Comparison of ENCODE assay signal across 1 cellular context in genomic region chr1:25447547-25447946, GRCh38.
TF ChIP-seq lines count a peak whose summit lies in the region.

No MANE protein-coding gene starts in this region.

TF ChIP-seq in GM12878, 131 proteins besides CTCF, POLR2A, EP300 and RAD21 (continued from another document and continues in another):
- TF ChIP-seq SUPT20H (IDR thresholded peaks at IDR 0.05; ENCODE audit: borderline replicate concordance, control insufficient read depth, low read depth, low read length) (no peak), SPI1 (IDR thresholded peaks at IDR 0.05; ENCODE audit: borderline replicate concordance, insufficient read depth, low read depth, low read length) (no peak), CEBPB (IDR thresholded peaks at IDR 0.05; ENCODE audit: borderline replicate concordance in 1 of 2, low read depth in 2 of 2, low read length in 2 of 2) (no peak), NKRF (conservative IDR thresholded peaks at IDR 0.05) (no peak), NFXL1 (IDR thresholded peaks at IDR 0.05; ENCODE audit: borderline replicate concordance) (no peak), ZNF687 (IDR thresholded peaks at IDR 0.05) (0 out of 2 replicates have a peak, but pooled peaks have one; percentile 56), NFIC (IDR thresholded peaks at IDR 0.05; ENCODE audit: low read depth, low read length) (peak; percentile 91), STAT3 (IDR thresholded peaks at IDR 0.05; ENCODE audit: low read depth, low read length) (peak; percentile 70; the same call in 1 of the 2 replicates), CREM (IDR thresholded peaks at IDR 0.05; ENCODE audit: low read depth) (peak; percentile 62; the same call in 1 of the 2 replicates), SMAD5 (IDR thresholded peaks at IDR 0.05; ENCODE audit: low read depth) (no peak), IRF4 (IDR thresholded peaks at IDR 0.05; ENCODE audit: low read depth, low read length) (no peak), SMAD1 (IDR thresholded peaks at IDR 0.05; ENCODE audit: low read depth, partially characterized antibody) (no peak), IKZF1 (conservative IDR thresholded peaks at IDR 0.05) (peak; percentile 90), NR2C2 (IDR thresholded peaks at IDR 0.05; ENCODE audit: borderline replicate concordance, control insufficient read depth, insufficient read length, low read depth) (no peak), TCF3 (IDR thresholded peaks at IDR 0.05; ENCODE audit: borderline replicate concordance, insufficient read depth, low read depth, low read length) (no peak), BMI1 (IDR thresholded peaks at IDR 0.05; ENCODE audit: borderline replicate concordance) (0 out of 2 replicates have a peak, but pooled peaks have one; percentile 67), SIN3A (IDR thresholded peaks at IDR 0.05; ENCODE audit: low read depth, low read length) (no peak), SREBF2 (IDR thresholded peaks at IDR 0.05; ENCODE audit: low read length) (no peak), NBN (IDR thresholded peaks at IDR 0.05) (peak; percentile 81), ZNF217 (IDR thresholded peaks at IDR 0.05) (peak; percentile 75), PML (IDR thresholded peaks at IDR 0.05; ENCODE audit: low read length) (peak; percentile 73), ZBTB33 (IDR thresholded peaks at IDR 0.05) (no peak), YBX1 (IDR thresholded peaks at IDR 0.05) (no peak), NR2C1 (IDR thresholded peaks at IDR 0.05) (no peak), EED (IDR thresholded peaks at IDR 0.05; ENCODE audit: low read depth) (peak; percentile 72), TCF7 (IDR thresholded peaks at IDR 0.05; ENCODE audit: borderline replicate concordance) (peak; percentile 75; the same call in 1 of the 2 replicates), LARP7 (IDR thresholded peaks at IDR 0.05) (no peak)
- TF ChIP-seq, protein P1, sequence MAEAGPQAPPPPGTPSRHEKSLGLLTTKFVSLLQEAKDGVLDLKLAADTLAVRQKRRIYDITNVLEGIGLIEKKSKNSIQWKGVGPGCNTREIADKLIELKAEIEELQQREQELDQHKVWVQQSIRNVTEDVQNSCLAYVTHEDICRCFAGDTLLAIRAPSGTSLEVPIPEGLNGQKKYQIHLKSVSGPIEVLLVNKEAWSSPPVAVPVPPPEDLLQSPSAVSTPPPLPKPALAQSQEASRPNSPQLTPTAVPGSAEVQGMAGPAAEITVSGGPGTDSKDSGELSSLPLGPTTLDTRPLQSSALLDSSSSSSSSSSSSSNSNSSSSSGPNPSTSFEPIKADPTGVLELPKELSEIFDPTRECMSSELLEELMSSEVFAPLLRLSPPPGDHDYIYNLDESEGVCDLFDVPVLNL (IDR thresholded peaks at IDR 0.05; ENCODE audit: low read depth, low read length), result no peak
- TF ChIP-seq, protein P2, sequence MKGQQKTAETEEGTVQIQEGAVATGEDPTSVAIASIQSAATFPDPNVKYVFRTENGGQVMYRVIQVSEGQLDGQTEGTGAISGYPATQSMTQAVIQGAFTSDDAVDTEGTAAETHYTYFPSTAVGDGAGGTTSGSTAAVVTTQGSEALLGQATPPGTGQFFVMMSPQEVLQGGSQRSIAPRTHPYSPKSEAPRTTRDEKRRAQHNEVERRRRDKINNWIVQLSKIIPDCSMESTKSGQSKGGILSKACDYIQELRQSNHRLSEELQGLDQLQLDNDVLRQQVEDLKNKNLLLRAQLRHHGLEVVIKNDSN (IDR thresholded peaks at IDR 0.05; ENCODE audit: borderline replicate concordance, extremely low read length, insufficient read depth, low read depth, low read length), result no peak
- TF ChIP-seq, protein P3, sequence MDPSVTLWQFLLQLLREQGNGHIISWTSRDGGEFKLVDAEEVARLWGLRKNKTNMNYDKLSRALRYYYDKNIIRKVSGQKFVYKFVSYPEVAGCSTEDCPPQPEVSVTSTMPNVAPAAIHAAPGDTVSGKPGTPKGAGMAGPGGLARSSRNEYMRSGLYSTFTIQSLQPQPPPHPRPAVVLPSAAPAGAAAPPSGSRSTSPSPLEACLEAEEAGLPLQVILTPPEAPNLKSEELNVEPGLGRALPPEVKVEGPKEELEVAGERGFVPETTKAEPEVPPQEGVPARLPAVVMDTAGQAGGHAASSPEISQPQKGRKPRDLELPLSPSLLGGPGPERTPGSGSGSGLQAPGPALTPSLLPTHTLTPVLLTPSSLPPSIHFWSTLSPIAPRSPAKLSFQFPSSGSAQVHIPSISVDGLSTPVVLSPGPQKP (IDR thresholded peaks at IDR 0.05; ENCODE audit: low read depth, low read length), result no peak
- TF ChIP-seq, protein P4, sequence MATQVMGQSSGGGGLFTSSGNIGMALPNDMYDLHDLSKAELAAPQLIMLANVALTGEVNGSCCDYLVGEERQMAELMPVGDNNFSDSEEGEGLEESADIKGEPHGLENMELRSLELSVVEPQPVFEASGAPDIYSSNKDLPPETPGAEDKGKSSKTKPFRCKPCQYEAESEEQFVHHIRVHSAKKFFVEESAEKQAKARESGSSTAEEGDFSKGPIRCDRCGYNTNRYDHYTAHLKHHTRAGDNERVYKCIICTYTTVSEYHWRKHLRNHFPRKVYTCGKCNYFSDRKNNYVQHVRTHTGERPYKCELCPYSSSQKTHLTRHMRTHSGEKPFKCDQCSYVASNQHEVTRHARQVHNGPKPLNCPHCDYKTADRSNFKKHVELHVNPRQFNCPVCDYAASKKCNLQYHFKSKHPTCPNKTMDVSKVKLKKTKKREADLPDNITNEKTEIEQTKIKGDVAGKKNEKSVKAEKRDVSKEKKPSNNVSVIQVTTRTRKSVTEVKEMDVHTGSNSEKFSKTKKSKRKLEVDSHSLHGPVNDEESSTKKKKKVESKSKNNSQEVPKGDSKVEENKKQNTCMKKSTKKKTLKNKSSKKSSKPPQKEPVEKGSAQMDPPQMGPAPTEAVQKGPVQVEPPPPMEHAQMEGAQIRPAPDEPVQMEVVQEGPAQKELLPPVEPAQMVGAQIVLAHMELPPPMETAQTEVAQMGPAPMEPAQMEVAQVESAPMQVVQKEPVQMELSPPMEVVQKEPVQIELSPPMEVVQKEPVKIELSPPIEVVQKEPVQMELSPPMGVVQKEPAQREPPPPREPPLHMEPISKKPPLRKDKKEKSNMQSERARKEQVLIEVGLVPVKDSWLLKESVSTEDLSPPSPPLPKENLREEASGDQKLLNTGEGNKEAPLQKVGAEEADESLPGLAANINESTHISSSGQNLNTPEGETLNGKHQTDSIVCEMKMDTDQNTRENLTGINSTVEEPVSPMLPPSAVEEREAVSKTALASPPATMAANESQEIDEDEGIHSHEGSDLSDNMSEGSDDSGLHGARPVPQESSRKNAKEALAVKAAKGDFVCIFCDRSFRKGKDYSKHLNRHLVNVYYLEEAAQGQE (IDR thresholded peaks at IDR 0.05; ENCODE audit: low read depth, low read length), result no peak
- TF ChIP-seq, protein P5, sequence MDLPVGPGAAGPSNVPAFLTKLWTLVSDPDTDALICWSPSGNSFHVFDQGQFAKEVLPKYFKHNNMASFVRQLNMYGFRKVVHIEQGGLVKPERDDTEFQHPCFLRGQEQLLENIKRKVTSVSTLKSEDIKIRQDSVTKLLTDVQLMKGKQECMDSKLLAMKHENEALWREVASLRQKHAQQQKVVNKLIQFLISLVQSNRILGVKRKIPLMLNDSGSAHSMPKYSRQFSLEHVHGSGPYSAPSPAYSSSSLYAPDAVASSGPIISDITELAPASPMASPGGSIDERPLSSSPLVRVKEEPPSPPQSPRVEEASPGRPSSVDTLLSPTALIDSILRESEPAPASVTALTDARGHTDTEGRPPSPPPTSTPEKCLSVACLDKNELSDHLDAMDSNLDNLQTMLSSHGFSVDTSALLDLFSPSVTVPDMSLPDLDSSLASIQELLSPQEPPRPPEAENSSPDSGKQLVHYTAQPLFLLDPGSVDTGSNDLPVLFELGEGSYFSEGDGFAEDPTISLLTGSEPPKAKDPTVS (IDR thresholded peaks at IDR 0.05; ENCODE audit: low read depth, low read length), result no peak
- TF ChIP-seq, protein P6, sequence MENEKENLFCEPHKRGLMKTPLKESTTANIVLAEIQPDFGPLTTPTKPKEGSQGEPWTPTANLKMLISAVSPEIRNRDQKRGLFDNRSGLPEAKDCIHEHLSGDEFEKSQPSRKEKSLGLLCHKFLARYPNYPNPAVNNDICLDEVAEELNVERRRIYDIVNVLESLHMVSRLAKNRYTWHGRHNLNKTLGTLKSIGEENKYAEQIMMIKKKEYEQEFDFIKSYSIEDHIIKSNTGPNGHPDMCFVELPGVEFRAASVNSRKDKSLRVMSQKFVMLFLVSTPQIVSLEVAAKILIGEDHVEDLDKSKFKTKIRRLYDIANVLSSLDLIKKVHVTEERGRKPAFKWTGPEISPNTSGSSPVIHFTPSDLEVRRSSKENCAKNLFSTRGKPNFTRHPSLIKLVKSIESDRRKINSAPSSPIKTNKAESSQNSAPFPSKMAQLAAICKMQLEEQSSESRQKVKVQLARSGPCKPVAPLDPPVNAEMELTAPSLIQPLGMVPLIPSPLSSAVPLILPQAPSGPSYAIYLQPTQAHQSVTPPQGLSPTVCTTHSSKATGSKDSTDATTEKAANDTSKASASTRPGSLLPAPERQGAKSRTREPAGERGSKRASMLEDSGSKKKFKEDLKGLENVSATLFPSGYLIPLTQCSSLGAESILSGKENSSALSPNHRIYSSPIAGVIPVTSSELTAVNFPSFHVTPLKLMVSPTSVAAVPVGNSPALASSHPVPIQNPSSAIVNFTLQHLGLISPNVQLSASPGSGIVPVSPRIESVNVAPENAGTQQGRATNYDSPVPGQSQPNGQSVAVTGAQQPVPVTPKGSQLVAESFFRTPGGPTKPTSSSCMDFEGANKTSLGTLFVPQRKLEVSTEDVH (IDR thresholded peaks at IDR 0.05; ENCODE audit: low read depth, partially characterized antibody), result no peak
